33 cellular contexts compared by ENCODE assay signal in genomic region chr19:22326219-22326618, GRCh38. TPM values are rescaled to one million over a fixed set of nuclear protein-coding genes. Genes with fewer than 3 reads are reported as not detected.
"Had no signal": no experiment of that assay in that cellular context is flagged by ENCODE, and none has a peak within 500 bp of the region (broad histone marks: within the 10 kb centered on the region; RNA-seq: fewer than 3 reads in every experiment).

No MANE protein-coding gene starts in this region.

- H3K4me1 ChIP-seq: esophagus squamous epithelium, gastrocnemius medialis, heart right ventricle, left lung, lower lobe of right lung had no signal

- ATAC-seq: effector memory CD8-positive, alpha-beta T cell; esophagus mucosa; gastrocnemius medialis; heart right ventricle; left cardiac atrium; left lung; left ventricle myocardium superior; lower lobe of right lung; mucosa of descending colon had no signal

- DNase-seq: cortex of kidney; effector CD8-positive, alpha-beta T cell; effector memory CD8-positive, alpha-beta T cell; endodermal cell; erythroblast; esophagus squamous epithelium; foreskin fibroblast; foreskin melanocyte; gastrocnemius medialis; glutamatergic neuron; head of caudate nucleus; heart right ventricle; hippocampal formation; left cardiac atrium; left lung; left ventricle myocardium superior; lower lobe of right lung; mesenchymal stem cell; mucosa of descending colon had no signal

- H3K36me3 ChIP-seq: esophagus squamous epithelium, gastrocnemius medialis, heart right ventricle, left lung, lower lobe of right lung had no signal

- H3K9me3 ChIP-seq: gastrocnemius medialis had no signal

- H3K27me3 ChIP-seq: esophagus squamous epithelium, gastrocnemius medialis, heart right ventricle, left lung had no signal

- H3K27ac ChIP-seq: epithelial cell of prostate, esophagus squamous epithelium, gastrocnemius medialis, heart right ventricle, left lung, lower lobe of right lung had no signal

- H3K4me3 ChIP-seq: esophagus squamous epithelium, gastrocnemius medialis, heart right ventricle, left lung, lower lobe of right lung, mucosa of descending colon had no signal

- FAIRE-seq: colon, endometrium, islet of Langerhans, keratinocyte had no signal

RNA-seq across cellular contexts. Expression of gene ZNF729, which starts 40.0 kb away (rescaled TPM):
- total RNA-seq: dermis microvascular lymphatic vessel endothelial cell, endodermal cell, esophagus mucosa, esophagus squamous epithelium, gastrocnemius medialis, glomerular endothelial cell, heart right ventricle, kidney epithelial cell, left cardiac atrium, left lung, left ventricle myocardium superior, lower leg skin, lower lobe of right lung, lung microvascular endothelial cell, mesenteric fat pad, mesothelial cell of epicardium, mucosa of descending colon, myocyte had no signal
- polyA plus RNA-seq: heart right ventricle, keratinocyte had no signal
